In the genomic region with DNA sequence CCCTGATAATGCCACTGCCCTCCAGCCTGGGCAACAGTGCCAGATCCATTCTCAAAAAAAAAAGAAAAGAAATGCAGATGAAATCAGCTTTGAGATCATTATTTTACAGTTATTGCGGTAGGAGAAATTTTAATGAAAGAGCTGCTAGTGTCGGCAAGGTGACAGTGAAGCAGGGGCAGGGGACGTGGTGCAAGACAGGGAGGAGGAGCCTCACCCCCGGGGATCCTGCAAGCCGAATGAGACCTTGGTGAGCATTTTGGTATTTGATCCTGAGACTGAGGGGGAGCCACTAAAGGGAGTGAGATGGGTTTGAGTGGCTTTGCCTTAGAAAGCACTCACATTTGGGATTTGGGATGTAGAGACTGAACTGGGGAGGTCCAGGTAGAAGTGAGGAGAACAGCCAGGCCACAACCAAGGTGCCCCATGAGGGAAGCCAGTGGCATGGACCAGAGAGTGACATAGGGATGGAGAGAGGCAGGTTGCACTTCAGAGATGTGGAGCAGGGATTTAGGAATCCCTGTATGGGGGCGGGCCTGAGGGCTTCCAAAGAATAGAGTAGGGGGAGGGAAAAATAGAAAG, we compare ENCODE assay signal across 1 cellular context.
TF ChIP-seq lines count a peak whose summit lies in the region.

No MANE protein-coding gene starts in this region.

TF ChIP-seq in WTC11, 78 proteins besides CTCF, POLR2A, EP300 and RAD21 (continued from another document):
- TF ChIP-seq, protein P1, sequence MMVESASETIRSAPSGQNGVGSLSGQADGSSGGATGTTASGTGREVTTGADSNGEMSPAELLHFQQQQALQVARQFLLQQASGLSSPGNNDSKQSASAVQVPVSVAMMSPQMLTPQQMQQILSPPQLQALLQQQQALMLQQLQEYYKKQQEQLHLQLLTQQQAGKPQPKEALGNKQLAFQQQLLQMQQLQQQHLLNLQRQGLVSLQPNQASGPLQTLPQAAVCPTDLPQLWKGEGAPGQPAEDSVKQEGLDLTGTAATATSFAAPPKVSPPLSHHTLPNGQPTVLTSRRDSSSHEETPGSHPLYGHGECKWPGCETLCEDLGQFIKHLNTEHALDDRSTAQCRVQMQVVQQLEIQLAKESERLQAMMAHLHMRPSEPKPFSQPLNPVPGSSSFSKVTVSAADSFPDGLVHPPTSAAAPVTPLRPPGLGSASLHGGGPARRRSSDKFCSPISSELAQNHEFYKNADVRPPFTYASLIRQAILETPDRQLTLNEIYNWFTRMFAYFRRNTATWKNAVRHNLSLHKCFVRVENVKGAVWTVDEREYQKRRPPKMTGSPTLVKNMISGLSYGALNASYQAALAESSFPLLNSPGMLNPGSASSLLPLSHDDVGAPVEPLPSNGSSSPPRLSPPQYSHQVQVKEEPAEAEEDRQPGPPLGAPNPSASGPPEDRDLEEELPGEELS (CRISPR knock-in tag; IDR thresholded peaks at IDR 0.05) = no peak
- TF ChIP-seq, protein P2, sequence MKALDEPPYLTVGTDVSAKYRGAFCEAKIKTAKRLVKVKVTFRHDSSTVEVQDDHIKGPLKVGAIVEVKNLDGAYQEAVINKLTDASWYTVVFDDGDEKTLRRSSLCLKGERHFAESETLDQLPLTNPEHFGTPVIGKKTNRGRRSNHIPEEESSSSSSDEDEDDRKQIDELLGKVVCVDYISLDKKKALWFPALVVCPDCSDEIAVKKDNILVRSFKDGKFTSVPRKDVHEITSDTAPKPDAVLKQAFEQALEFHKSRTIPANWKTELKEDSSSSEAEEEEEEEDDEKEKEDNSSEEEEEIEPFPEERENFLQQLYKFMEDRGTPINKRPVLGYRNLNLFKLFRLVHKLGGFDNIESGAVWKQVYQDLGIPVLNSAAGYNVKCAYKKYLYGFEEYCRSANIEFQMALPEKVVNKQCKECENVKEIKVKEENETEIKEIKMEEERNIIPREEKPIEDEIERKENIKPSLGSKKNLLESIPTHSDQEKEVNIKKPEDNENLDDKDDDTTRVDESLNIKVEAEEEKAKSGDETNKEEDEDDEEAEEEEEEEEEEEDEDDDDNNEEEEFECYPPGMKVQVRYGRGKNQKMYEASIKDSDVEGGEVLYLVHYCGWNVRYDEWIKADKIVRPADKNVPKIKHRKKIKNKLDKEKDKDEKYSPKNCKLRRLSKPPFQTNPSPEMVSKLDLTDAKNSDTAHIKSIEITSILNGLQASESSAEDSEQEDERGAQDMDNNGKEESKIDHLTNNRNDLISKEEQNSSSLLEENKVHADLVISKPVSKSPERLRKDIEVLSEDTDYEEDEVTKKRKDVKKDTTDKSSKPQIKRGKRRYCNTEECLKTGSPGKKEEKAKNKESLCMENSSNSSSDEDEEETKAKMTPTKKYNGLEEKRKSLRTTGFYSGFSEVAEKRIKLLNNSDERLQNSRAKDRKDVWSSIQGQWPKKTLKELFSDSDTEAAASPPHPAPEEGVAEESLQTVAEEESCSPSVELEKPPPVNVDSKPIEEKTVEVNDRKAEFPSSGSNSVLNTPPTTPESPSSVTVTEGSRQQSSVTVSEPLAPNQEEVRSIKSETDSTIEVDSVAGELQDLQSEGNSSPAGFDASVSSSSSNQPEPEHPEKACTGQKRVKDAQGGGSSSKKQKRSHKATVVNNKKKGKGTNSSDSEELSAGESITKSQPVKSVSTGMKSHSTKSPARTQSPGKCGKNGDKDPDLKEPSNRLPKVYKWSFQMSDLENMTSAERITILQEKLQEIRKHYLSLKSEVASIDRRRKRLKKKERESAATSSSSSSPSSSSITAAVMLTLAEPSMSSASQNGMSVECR (CRISPR knock-in tag; IDR thresholded peaks at IDR 0.05; ENCODE audit: borderline replicate concordance) = no peak
- TF ChIP-seq CREM (CRISPR knock-in tag; IDR thresholded peaks at IDR 0.05) = no peak
- no peak for TF ChIP-seq MYBL2 (CRISPR knock-in tag; IDR thresholded peaks at IDR 0.05)
- TF ChIP-seq, protein P3, sequence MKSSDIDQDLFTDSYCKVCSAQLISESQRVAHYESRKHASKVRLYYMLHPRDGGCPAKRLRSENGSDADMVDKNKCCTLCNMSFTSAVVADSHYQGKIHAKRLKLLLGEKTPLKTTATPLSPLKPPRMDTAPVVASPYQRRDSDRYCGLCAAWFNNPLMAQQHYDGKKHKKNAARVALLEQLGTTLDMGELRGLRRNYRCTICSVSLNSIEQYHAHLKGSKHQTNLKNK (CRISPR knock-in tag; IDR thresholded peaks at IDR 0.05) = no peak
- no peak for TF ChIP-seq TEAD4 (CRISPR knock-in tag; IDR thresholded peaks at IDR 0.05)
- TF ChIP-seq HMGA2 (CRISPR knock-in tag; IDR thresholded peaks at IDR 0.05) = no peak
- TF ChIP-seq, protein P4, sequence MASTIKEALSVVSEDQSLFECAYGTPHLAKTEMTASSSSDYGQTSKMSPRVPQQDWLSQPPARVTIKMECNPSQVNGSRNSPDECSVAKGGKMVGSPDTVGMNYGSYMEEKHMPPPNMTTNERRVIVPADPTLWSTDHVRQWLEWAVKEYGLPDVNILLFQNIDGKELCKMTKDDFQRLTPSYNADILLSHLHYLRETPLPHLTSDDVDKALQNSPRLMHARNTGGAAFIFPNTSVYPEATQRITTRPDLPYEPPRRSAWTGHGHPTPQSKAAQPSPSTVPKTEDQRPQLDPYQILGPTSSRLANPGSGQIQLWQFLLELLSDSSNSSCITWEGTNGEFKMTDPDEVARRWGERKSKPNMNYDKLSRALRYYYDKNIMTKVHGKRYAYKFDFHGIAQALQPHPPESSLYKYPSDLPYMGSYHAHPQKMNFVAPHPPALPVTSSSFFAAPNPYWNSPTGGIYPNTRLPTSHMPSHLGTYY (CRISPR knock-in tag; IDR thresholded peaks at IDR 0.05) = no peak
- TF ChIP-seq SMAD3 (CRISPR knock-in tag; IDR thresholded peaks at IDR 0.05; ENCODE audit: borderline replicate concordance) = no peak
- TF ChIP-seq, protein P5, sequence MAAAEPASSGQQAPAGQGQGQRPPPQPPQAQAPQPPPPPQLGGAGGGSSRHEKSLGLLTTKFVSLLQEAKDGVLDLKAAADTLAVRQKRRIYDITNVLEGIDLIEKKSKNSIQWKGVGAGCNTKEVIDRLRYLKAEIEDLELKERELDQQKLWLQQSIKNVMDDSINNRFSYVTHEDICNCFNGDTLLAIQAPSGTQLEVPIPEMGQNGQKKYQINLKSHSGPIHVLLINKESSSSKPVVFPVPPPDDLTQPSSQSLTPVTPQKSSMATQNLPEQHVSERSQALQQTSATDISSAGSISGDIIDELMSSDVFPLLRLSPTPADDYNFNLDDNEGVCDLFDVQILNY (CRISPR knock-in tag; IDR thresholded peaks at IDR 0.05) = no peak
